Comparison of ENCODE assay signal across 1 cellular context in genomic region chr7:30682131-30683083, GRCh38.
A peak's percentile ranks its signal among the peaks of the same experiment; 100 is the strongest.
TF ChIP-seq lines count a peak whose summit lies in the region.

CRHR2 (minus strand) TSS chr7:30682456; CDS start chr7:30682280, 176 bp downstream.

TF ChIP-seq in GM23338, 12 proteins besides CTCF, POLR2A, EP300 and RAD21 (continued from another document):
- TF ChIP-seq, protein P1, sequence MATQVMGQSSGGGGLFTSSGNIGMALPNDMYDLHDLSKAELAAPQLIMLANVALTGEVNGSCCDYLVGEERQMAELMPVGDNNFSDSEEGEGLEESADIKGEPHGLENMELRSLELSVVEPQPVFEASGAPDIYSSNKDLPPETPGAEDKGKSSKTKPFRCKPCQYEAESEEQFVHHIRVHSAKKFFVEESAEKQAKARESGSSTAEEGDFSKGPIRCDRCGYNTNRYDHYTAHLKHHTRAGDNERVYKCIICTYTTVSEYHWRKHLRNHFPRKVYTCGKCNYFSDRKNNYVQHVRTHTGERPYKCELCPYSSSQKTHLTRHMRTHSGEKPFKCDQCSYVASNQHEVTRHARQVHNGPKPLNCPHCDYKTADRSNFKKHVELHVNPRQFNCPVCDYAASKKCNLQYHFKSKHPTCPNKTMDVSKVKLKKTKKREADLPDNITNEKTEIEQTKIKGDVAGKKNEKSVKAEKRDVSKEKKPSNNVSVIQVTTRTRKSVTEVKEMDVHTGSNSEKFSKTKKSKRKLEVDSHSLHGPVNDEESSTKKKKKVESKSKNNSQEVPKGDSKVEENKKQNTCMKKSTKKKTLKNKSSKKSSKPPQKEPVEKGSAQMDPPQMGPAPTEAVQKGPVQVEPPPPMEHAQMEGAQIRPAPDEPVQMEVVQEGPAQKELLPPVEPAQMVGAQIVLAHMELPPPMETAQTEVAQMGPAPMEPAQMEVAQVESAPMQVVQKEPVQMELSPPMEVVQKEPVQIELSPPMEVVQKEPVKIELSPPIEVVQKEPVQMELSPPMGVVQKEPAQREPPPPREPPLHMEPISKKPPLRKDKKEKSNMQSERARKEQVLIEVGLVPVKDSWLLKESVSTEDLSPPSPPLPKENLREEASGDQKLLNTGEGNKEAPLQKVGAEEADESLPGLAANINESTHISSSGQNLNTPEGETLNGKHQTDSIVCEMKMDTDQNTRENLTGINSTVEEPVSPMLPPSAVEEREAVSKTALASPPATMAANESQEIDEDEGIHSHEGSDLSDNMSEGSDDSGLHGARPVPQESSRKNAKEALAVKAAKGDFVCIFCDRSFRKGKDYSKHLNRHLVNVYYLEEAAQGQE (IDR thresholded peaks at IDR 0.05; ENCODE audit: unreplicated experiment) = no peak
- TF ChIP-seq ETS1 (IDR thresholded peaks at IDR 0.05) (no peak), NANOG (IDR thresholded peaks at IDR 0.05; ENCODE audit: borderline replicate concordance) (no peak), POLR2AphosphoS5 (IDR thresholded peaks at IDR 0.05; ENCODE audit: low read depth) (no peak), CREB1 (CRISPR knock-in tag; IDR thresholded peaks at IDR 0.05; ENCODE audit: low read depth) (0 out of 2 replicates have a peak, but pooled peaks have one; percentile 31), JUNB (IDR thresholded peaks at IDR 0.05; ENCODE audit: unreplicated experiment) (no peak), ZNF462 (CRISPR knock-in tag; IDR thresholded peaks at IDR 0.05) (no peak), STAT1 (IDR thresholded peaks at IDR 0.05; ENCODE audit: unreplicated experiment) (no peak), ZNF114 (CRISPR knock-in tag; IDR thresholded peaks at IDR 0.05) (no peak)
